9 cellular contexts compared by ENCODE assay signal in genomic region chr5:132747064-132747692, GRCh38. TPM values are rescaled to one million over a fixed set of nuclear protein-coding genes. Genes with fewer than 3 reads are reported as not detected.
DNase-seq lines count a peak whose midpoint lies in the region; TF ChIP-seq lines count a peak whose summit lies in the region.
"Had no signal": no experiment of that assay in that cellular context is flagged by ENCODE, and none has a peak within 500 bp of the region (broad histone marks: within the 10 kb centered on the region; RNA-seq: fewer than 3 reads in every experiment).

Gene CCNI2, plus strand, starts transcription at chr5:132747426. Its CDS starts 70 bp downstream, at chr5:132747496.

- POLR2A ChIA-PET in HEK293T (lab: Yijun Ruan, JAX) = interaction anchor here (0.6 to 1.3 kb wide), 5 partner anchors 8 to 117 kb away, joined by 3 to 12 read pairs (median 4); partner anchors contain the start of gene KIF3A

- H3K23ac ChIP-seq in mesendoderm (ENCODE audit: low read length) = no peak within 1 kb of the TSS

- CTCF ChIA-PET in HEK293T (lab: Yijun Ruan, JAX) = interaction anchor here (0.8 to 2.2 kb wide), 6 partner anchors 9 to 73 kb away, joined by 4 to 12 read pairs (median 6); partner anchors contain the start of gene KIF3A

- no peak within 1 kb of the TSS for H3K9ac ChIP-seq in mesendoderm (ENCODE audit: low read length)

- H2BK5ac ChIP-seq in mesendoderm (ENCODE audit: low read length) = no peak within 1 kb of the TSS

- no peaks in the 10 kb centered on the region for H3K4me1 ChIP-seq in mesendoderm (ENCODE audit: control insufficient read depth, low read depth, low read length)

- intact Hi-C loops in posterior vena cava (cut with DNase I) = no loop called here

- H3K56ac ChIP-seq in mesendoderm (ENCODE audit: low read length) = peak within 1 kb of the TSS; percentile 73

- peak within 1 kb of the TSS; percentile 25 for H3K4me2 ChIP-seq in mesendoderm (ENCODE audit: low read length)

- H2BK120ac ChIP-seq in mesendoderm (ENCODE audit: low read depth, low read length) = no peak within 1 kb of the TSS

- peak; percentile 81 for DNase-seq in DMS53 (lab: John Stamatoyannopoulos, UW)
- peak; percentile 49 for DNase-seq in HEK293T (ENCODE audit: extremely low spot score)
- peak; percentile 36 for DNase-seq in activated CD4-positive, CD25-positive, alpha-beta regulatory T cell treated with anti-CD3 and anti-CD28 coated beads, Interleukin-2, amount 50 U/mL, for 16 hours (ENCODE audit: low read depth, low spot score)
- no peak for DNase-seq in choroid plexus epithelial cell (ENCODE audit: low read depth)
- peak; percentile 32 for DNase-seq in mesendoderm
- DNase-seq in stimulated activated CD8-positive, alpha-beta memory T cell treated with anti-CD3 and anti-CD28 coated beads, Interleukin-4, amount 100 ng/mL, for 48 hours = peak; percentile 67
- DNase-seq in NCI-H2029 treated with DMSO at 0.1 percent for 48 hours (lab: John Stamatoyannopoulos, UW) = no peak
- no peak for DNase-seq in posterior vena cava (ENCODE audit: low spot score)

- TF ChIP-seq CTCF in choroid plexus epithelial cell (conservative IDR thresholded peaks at IDR 0.05; ENCODE audit: low read depth, low read length) = no peak

- H4K8ac ChIP-seq in mesendoderm (ENCODE audit: low read depth, low read length) = no peak within 1 kb of the TSS

- no peak within 1 kb of the TSS for H4K5ac ChIP-seq in mesendoderm (ENCODE audit: low read length)

- no peak within 1 kb of the TSS for H2BK15ac ChIP-seq in mesendoderm (replicated peaks; ENCODE audit: low read depth)

- no CpG with 5 or more reads among the region's 61 CpGs for WGBS in mesendoderm (ENCODE audit: extremely low coverage, insufficient coverage, low lambda C conversion rate)

- no peaks in the 10 kb centered on the region for H3K79me2 ChIP-seq in mesendoderm (ENCODE audit: control insufficient read depth, insufficient read depth, low read length)

- H3K36me3 ChIP-seq in mesendoderm (ENCODE audit: control insufficient read depth, insufficient read depth, low read length) = no peaks in the 10 kb centered on the region

- no peak within 1 kb of the TSS for H3K18ac ChIP-seq in mesendoderm (ENCODE audit: low read length)

- H3K27me3 ChIP-seq in mesendoderm (ENCODE audit: insufficient read depth, low read length, poor library complexity) = peaks cover 21% of the 10 kb centered on the region

- no peak within 1 kb of the TSS for H3K27ac ChIP-seq in mesendoderm (ENCODE audit: low read depth, low read length)

- H3K79me1 ChIP-seq in mesendoderm (ENCODE audit: low read length) = no peaks in the 10 kb centered on the region

- H3K4ac ChIP-seq in mesendoderm (ENCODE audit: low read depth, low read length) = no peak within 1 kb of the TSS

- no peak within 1 kb of the TSS for H2AK5ac ChIP-seq in mesendoderm (ENCODE audit: low read length)

- H3K4me3 ChIP-seq in choroid plexus epithelial cell (ENCODE audit: low read depth, low read length) (peak within 1 kb of the TSS; percentile 41), mesendoderm (ENCODE audit: low read length) (no peak within 1 kb of the TSS)
- H3K4me3 ChIP-seq: K562 had no signal

TF ChIP-seq in HEK293T, 16 proteins besides CTCF, POLR2A, EP300 and RAD21:
- TF ChIP-seq TARDBP (IDR thresholded peaks at IDR 0.05) (no peak), PKNOX1 (IDR thresholded peaks at IDR 0.05) (no peak), LEF1 (IDR thresholded peaks at IDR 0.05; ENCODE audit: borderline replicate concordance) (no peak), BHLHE40 (IDR thresholded peaks at IDR 0.05; ENCODE audit: borderline replicate concordance) (no peak)

RNA-seq across cellular contexts. Expression of gene CCNI2, which starts in this region (rescaled TPM):
- polyA plus RNA-seq in mesendoderm (2013, experiment 1 of 2) = 0.34 TPM
- 0.45 TPM for polyA plus RNA-seq in mesendoderm (2013, experiment 2 of 2)
- total RNA-seq in posterior vena cava = not detected

Comparison
In these comparisons a context has a peak if more than half of its experiments do, and no peak if none do; other contexts are left out.
1. DNase-seq: peak in DMS53 (single experiment), HEK293T (single experiment), activated CD4-positive, CD25-positive, alpha-beta regulatory T cell treated with anti-CD3 and anti-CD28 coated beads, Interleukin-2, amount 50 U/mL, for 16 hours (single experiment), mesendoderm (single experiment) and stimulated activated CD8-positive, alpha-beta memory T cell treated with anti-CD3 and anti-CD28 coated beads, Interleukin-4, amount 100 ng/mL, for 48 hours (single experiment); none in choroid plexus epithelial cell (single experiment), NCI-H2029 treated with DMSO at 0.1 percent for 48 hours (single experiment) and posterior vena cava (single experiment).